In genomic region chr7:101165075-101165957, GRCh38 we compare ENCODE assay signal across 1 cellular context.
TF ChIP-seq lines count a peak whose summit lies in the region.

VGF (minus strand) TSS chr7:101165569; CDS start chr7:101164843, 726 bp downstream.

TF ChIP-seq in HepG2, 621 proteins besides CTCF, POLR2A, EP300 and RAD21 (continued from another document and continues in another):
- TF ChIP-seq ZNF646 (CRISPR knock-in tag; IDR thresholded peaks at IDR 0.05): no peak
- 0 out of 2 replicates have a peak, but pooled peaks have one; percentile 43 for TF ChIP-seq SMAD1 (CRISPR knock-in tag; IDR thresholded peaks at IDR 0.05; ENCODE audit: borderline replicate concordance, low read depth)
- TF ChIP-seq MTA1 (CRISPR knock-in tag; IDR thresholded peaks at IDR 0.05; ENCODE audit: borderline replicate concordance): 0 out of 2 replicates have a peak, but pooled peaks have one; percentile 34
- no peak for TF ChIP-seq CHD4 (IDR thresholded peaks at IDR 0.05; ENCODE audit: borderline replicate concordance, low read length)
- peak; percentile 95 for TF ChIP-seq TEAD2 (CRISPR knock-in tag; IDR thresholded peaks at IDR 0.05)
- peak; percentile 92 for TF ChIP-seq ATF3 (CRISPR knock-in tag; IDR thresholded peaks at IDR 0.05)
- TF ChIP-seq MZF1 (CRISPR knock-in tag; IDR thresholded peaks at IDR 0.05; ENCODE audit: borderline replicate concordance): peak; percentile 84; the same call in 1 of the 2 replicates
- TF ChIP-seq GABPB1 (CRISPR knock-in tag; IDR thresholded peaks at IDR 0.05): peak; percentile 84
- TF ChIP-seq MBNL3 (CRISPR knock-in tag; conservative IDR thresholded peaks at IDR 0.05): no peak
- TF ChIP-seq ZNF740 (CRISPR knock-in tag; IDR thresholded peaks at IDR 0.05): peak; percentile 76
- peak; percentile 89 for TF ChIP-seq RAD51 (IDR thresholded peaks at IDR 0.05; ENCODE audit: borderline replicate concordance)
- TF ChIP-seq RARA (CRISPR knock-in tag; IDR thresholded peaks at IDR 0.05): peak; percentile 80
- no peak for TF ChIP-seq ZNF33A (CRISPR knock-in tag; IDR thresholded peaks at IDR 0.05; ENCODE audit: borderline replicate concordance)
- TF ChIP-seq ZNF746 (CRISPR knock-in tag; IDR thresholded peaks at IDR 0.05): peak; percentile 85
- TF ChIP-seq REL (CRISPR knock-in tag; conservative IDR thresholded peaks at IDR 0.05): peak; percentile 98; the same call in 1 of the 2 replicates
- peak; percentile 97 for TF ChIP-seq HIVEP1 (CRISPR knock-in tag; IDR thresholded peaks at IDR 0.05)
- TF ChIP-seq ZNF317 (CRISPR knock-in tag; IDR thresholded peaks at IDR 0.05): peak; percentile 94
- no peak for TF ChIP-seq TBX3 (IDR thresholded peaks at IDR 0.05; ENCODE audit: borderline replicate concordance)
- peak; percentile 96 for TF ChIP-seq ZBTB49 (CRISPR knock-in tag; IDR thresholded peaks at IDR 0.05; ENCODE audit: borderline replicate concordance)
- no peak for TF ChIP-seq TRIM22 (IDR thresholded peaks at IDR 0.05)
- peak; percentile 97; the same call in 1 of the 2 replicates for TF ChIP-seq ATF6 (CRISPR knock-in tag; conservative IDR thresholded peaks at IDR 0.05)
- 0 out of 2 replicates have a peak, but pooled peaks have one; percentile 56 for TF ChIP-seq ADNP (CRISPR knock-in tag; IDR thresholded peaks at IDR 0.05)
- TF ChIP-seq ZNF143 (CRISPR knock-in tag; IDR thresholded peaks at IDR 0.05): peak; percentile 64
- TF ChIP-seq ZNF225 (CRISPR knock-in tag; IDR thresholded peaks at IDR 0.05): peak; percentile 96; the same call in 1 of the 2 replicates
- peak; percentile 98 for TF ChIP-seq ZNF800 (CRISPR knock-in tag; IDR thresholded peaks at IDR 0.05)
- TF ChIP-seq ZNF776 (CRISPR knock-in tag; IDR thresholded peaks at IDR 0.05): peak; percentile 98
- TF ChIP-seq MED8 (CRISPR knock-in tag; IDR thresholded peaks at IDR 0.05; ENCODE audit: insufficient replicate concordance): peak; percentile 54
- peak in 1 of 2 experiments; percentile 79; a peak in 1 of 4 replicates for TF ChIP-seq HMGXB4 (CRISPR knock-in tag; IDR thresholded peaks at IDR 0.05; ENCODE audit: borderline replicate concordance in 1 of 2, low read depth in 1 of 2)
- peak; percentile 90 for TF ChIP-seq ZNF414 (CRISPR knock-in tag; IDR thresholded peaks at IDR 0.05)
- TF ChIP-seq MXD4 (CRISPR knock-in tag; IDR thresholded peaks at IDR 0.05): peak; percentile 98
- TF ChIP-seq ZNF770 (CRISPR knock-in tag; IDR thresholded peaks at IDR 0.05): peak; percentile 71
- TF ChIP-seq JDP2 (CRISPR knock-in tag; IDR thresholded peaks at IDR 0.05; ENCODE audit: borderline replicate concordance): peak; percentile 92; the same call in 1 of the 2 replicates
- TF ChIP-seq ZNF607 (CRISPR knock-in tag; IDR thresholded peaks at IDR 0.05; ENCODE audit: borderline replicate concordance): peak; percentile 98
- peak; percentile 98 for TF ChIP-seq LBX2 (CRISPR knock-in tag; IDR thresholded peaks at IDR 0.05; ENCODE audit: borderline replicate concordance)
- peak; percentile 91 for TF ChIP-seq ZSCAN5A (CRISPR knock-in tag; IDR thresholded peaks at IDR 0.05; ENCODE audit: borderline replicate concordance)
